Comparison of ENCODE assay signal across 28 cellular contexts in the genomic region with DNA sequence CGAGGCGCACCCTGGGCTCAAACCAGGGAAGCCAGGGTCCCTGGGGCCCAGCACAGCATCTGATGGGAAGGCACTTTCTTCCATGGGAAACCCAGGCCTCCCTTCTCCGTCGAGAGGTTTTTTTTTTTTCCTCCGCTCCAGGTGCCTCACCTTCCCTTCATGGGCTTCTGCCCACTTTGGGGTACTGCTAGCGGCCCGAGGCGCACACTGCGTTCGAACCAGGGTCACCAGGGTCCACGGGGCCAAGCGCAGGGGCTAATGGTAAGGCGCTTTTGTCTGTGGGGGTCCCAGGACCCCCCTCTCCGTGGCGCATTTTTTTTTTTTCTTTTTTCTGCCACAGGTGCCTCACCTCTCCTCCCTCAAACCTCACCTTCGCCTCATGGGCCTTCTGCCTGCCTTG.
"Had no signal": no experiment of that assay in that cellular context is flagged by ENCODE, and none has a peak within 500 bp of the region (broad histone marks: within the 10 kb centered on the region; RNA-seq: fewer than 3 reads in every experiment).

No MANE protein-coding gene starts in this region.

- H3K4me3 ChIP-seq: suprapubic skin, testis, thoracic aorta, thyroid gland, tibial artery, tibial nerve, transverse colon, upper lobe of left lung, upper lobe of right lung, uterus, vagina had no signal

- H3K4me1 Mint-ChIP-seq: stimulated activated effector memory CD8-positive, alpha-beta T cell treated with anti-CD3 and anti-CD28 coated beads, Interleukin-12 subunit alpha, Interleukin-12 subunit beta, amount 100 ng/mL, for 72 hours; stimulated activated memory B cell treated with anti-CD40 and anti-IgM and Interleukin-4, amounts not matched to agents 10 μg/mL and 1 μg/mL and 100 μg/mL, for 72 hours; stimulated activated naive B cell treated with anti-CD40 and anti-IgM and Interleukin-4, amounts not matched to agents 10 μg/mL and 1 μg/mL and 100 μg/mL, for 72 hours; stimulated activated naive CD8-positive, alpha-beta T cell treated with anti-CD3 and anti-CD28 coated beads, Interleukin-15, amount 100 ng/mL, for 72 hours had no signal

- H3K4me3 Mint-ChIP-seq: stimulated activated effector memory CD8-positive, alpha-beta T cell treated with anti-CD3 and anti-CD28 coated beads, Interleukin-12 subunit alpha, Interleukin-12 subunit beta, amount 100 ng/mL, for 72 hours; stimulated activated memory B cell treated with anti-CD40 and anti-IgM and Interleukin-4, amounts not matched to agents 10 μg/mL and 1 μg/mL and 100 μg/mL, for 72 hours; stimulated activated naive B cell treated with anti-CD40 and anti-IgM and Interleukin-4, amounts not matched to agents 10 μg/mL and 1 μg/mL and 100 μg/mL, for 72 hours; stimulated activated naive CD8-positive, alpha-beta T cell treated with anti-CD3 and anti-CD28 coated beads, Interleukin-15, amount 100 ng/mL, for 72 hours; stimulated activated naive CD8-positive, alpha-beta T cell treated with anti-CD3 and anti-CD28 coated beads, Interleukin-15, Interleukin-2, amounts not matched to agents 100 ng/mL and 50 ng/mL, for 24 hours; type B pancreatic cell had no signal

- ATAC-seq: stimulated activated effector memory CD8-positive, alpha-beta T cell treated with anti-CD3 and anti-CD28 coated beads, Interleukin-12 subunit alpha, Interleukin-12 subunit beta, amount 100 ng/mL, for 72 hours; stimulated activated memory B cell treated with anti-CD40 and anti-IgM and Interleukin-4, amounts not matched to agents 10 μg/mL and 1 μg/mL and 100 μg/mL, for 72 hours; stimulated activated naive B cell treated with anti-CD40 and anti-IgM and Interleukin-4, amounts not matched to agents 10 μg/mL and 1 μg/mL and 100 μg/mL, for 72 hours; stimulated activated naive CD8-positive, alpha-beta T cell treated with anti-CD3 and anti-CD28 coated beads, Interleukin-15, amount 100 ng/mL, for 72 hours; stimulated activated naive CD8-positive, alpha-beta T cell treated with anti-CD3 and anti-CD28 coated beads, Interleukin-15, Interleukin-2, amounts not matched to agents 100 U/mL and 50 U/mL, for 24 hours had no signal

- H3K27ac Mint-ChIP-seq: stimulated activated effector memory CD8-positive, alpha-beta T cell treated with anti-CD3 and anti-CD28 coated beads, Interleukin-12 subunit alpha, Interleukin-12 subunit beta, amount 100 ng/mL, for 72 hours; stimulated activated memory B cell treated with anti-CD40 and anti-IgM and Interleukin-4, amounts not matched to agents 10 μg/mL and 1 μg/mL and 100 μg/mL, for 72 hours; stimulated activated naive B cell treated with anti-CD40 and anti-IgM and Interleukin-4, amounts not matched to agents 10 μg/mL and 1 μg/mL and 100 μg/mL, for 72 hours; stimulated activated naive CD8-positive, alpha-beta T cell treated with anti-CD3 and anti-CD28 coated beads, Interleukin-15, amount 100 ng/mL, for 72 hours; stimulated activated naive CD8-positive, alpha-beta T cell treated with anti-CD3 and anti-CD28 coated beads, Interleukin-15, Interleukin-2, amounts not matched to agents 100 ng/mL and 50 ng/mL, for 24 hours; type B pancreatic cell had no signal

- H3K27me3 ChIP-seq: suprapubic skin, testis, thyroid gland, tibial artery, tibial nerve, transverse colon, upper lobe of left lung, upper lobe of right lung, uterus, vagina had no signal

- FAIRE-seq: urothelium cell line had no signal

- H3K9me3 ChIP-seq: suprapubic skin, testis, thoracic aorta, thyroid gland, tibial artery, transverse colon, upper lobe of left lung, upper lobe of right lung, uterus, vagina had no signal

- H3K9me3 Mint-ChIP-seq: stimulated activated effector memory CD8-positive, alpha-beta T cell treated with anti-CD3 and anti-CD28 coated beads, Interleukin-12 subunit alpha, Interleukin-12 subunit beta, amount 100 ng/mL, for 72 hours; stimulated activated naive CD8-positive, alpha-beta T cell treated with anti-CD3 and anti-CD28 coated beads, Interleukin-15, Interleukin-2, amounts not matched to agents 100 ng/mL and 50 ng/mL, for 24 hours; type B pancreatic cell had no signal

- H3K4me1 ChIP-seq: suprapubic skin, testis, thyroid gland, tibial artery, tibial nerve, transverse colon, upper lobe of left lung, upper lobe of right lung, uterus, vagina had no signal

- H3K27me3 Mint-ChIP-seq: stimulated activated memory B cell treated with anti-CD40 and anti-IgM and Interleukin-4, amounts not matched to agents 10 μg/mL and 1 μg/mL and 100 μg/mL, for 72 hours; stimulated activated naive B cell treated with anti-CD40 and anti-IgM and Interleukin-4, amounts not matched to agents 10 μg/mL and 1 μg/mL and 100 μg/mL, for 72 hours; stimulated activated naive CD8-positive, alpha-beta T cell treated with anti-CD3 and anti-CD28 coated beads, Interleukin-15, amount 100 ng/mL, for 72 hours; stimulated activated naive CD8-positive, alpha-beta T cell treated with anti-CD3 and anti-CD28 coated beads, Interleukin-15, Interleukin-2, amounts not matched to agents 100 ng/mL and 50 ng/mL, for 24 hours; type B pancreatic cell had no signal

- H3K27ac ChIP-seq: suprapubic skin, testis, thoracic aorta, thyroid gland, tibial artery, tibial nerve, transverse colon, upper lobe of left lung, upper lobe of right lung, uterus, vagina had no signal

- H3K36me3 ChIP-seq: suprapubic skin, thoracic aorta, thyroid gland, tibial artery, tibial nerve, transverse colon, upper lobe of left lung, upper lobe of right lung, uterus, vagina had no signal

- DNase-seq: stimulated activated CD4-positive, alpha-beta T cell treated with anti-CD3 and anti-CD28 coated beads, Interleukin-2, amount 100 ng/mL, for 48 hours; stimulated activated CD4-positive, alpha-beta T cell treated with anti-CD3 and anti-CD28 coated beads, Interleukin-4, amount 100 ng/mL, for 1 hour; stimulated activated CD4-positive, alpha-beta T cell treated with anti-CD3 and anti-CD28 coated beads, Interleukin-4, amount 100 ng/mL, for 24 hours; stimulated activated CD4-positive, alpha-beta T cell treated with anti-CD3 and anti-CD28 coated beads, Interleukin-4, amount 100 ng/mL, for 4 hours; stimulated activated CD8-positive, alpha-beta memory T cell treated with anti-CD3 and anti-CD28 coated beads, Interleukin-4, amount 100 ng/mL, for 48 hours; stimulated activated naive B cell treated with anti-CD40 and anti-IgM and Interleukin-4, amounts not matched to agents 10 μg/mL and 1 μg/mL and 100 μg/mL, for 72 hours; stimulated activated naive CD4-positive, alpha-beta T cell; stimulated activated naive CD4-positive, alpha-beta T cell treated with Interleukin-2 at 50 U/mL for 16 hours; stimulated activated naive CD8-positive, alpha-beta T cell treated with anti-CD3 and anti-CD28 coated beads, Interleukin-15, amount 100 ng/mL, for 72 hours; stimulated activated naive CD8-positive, alpha-beta T cell treated with anti-CD3 and anti-CD28 coated beads, Interleukin-15, Interleukin-2, amounts not matched to agents 100 U/mL and 50 U/mL, for 24 hours; substantia nigra; testis; thyroid gland; tibial artery; transverse colon; trophoblast cell; upper lobe of right lung; uterus had no signal

- H3K36me3 Mint-ChIP-seq: stimulated activated effector memory CD8-positive, alpha-beta T cell treated with anti-CD3 and anti-CD28 coated beads, Interleukin-12 subunit alpha, Interleukin-12 subunit beta, amount 100 ng/mL, for 72 hours; stimulated activated memory B cell treated with anti-CD40 and anti-IgM and Interleukin-4, amounts not matched to agents 10 μg/mL and 1 μg/mL and 100 μg/mL, for 72 hours; stimulated activated naive B cell treated with anti-CD40 and anti-IgM and Interleukin-4, amounts not matched to agents 10 μg/mL and 1 μg/mL and 100 μg/mL, for 72 hours; type B pancreatic cell had no signal
